ENCODE assay signal across 9 cellular contexts in genomic region chr10:103666109-103666508, GRCh38.
DNase-seq lines count a peak whose midpoint lies in the region; ATAC-seq and TF ChIP-seq lines count a peak whose summit lies in the region.
"Had no signal": no experiment of that assay in that cellular context is flagged by ENCODE, and none has a peak within 500 bp of the region (broad histone marks: within the 10 kb centered on the region; RNA-seq: fewer than 3 reads in every experiment).

No MANE protein-coding gene starts in this region.

- H3K27ac Mint-ChIP-seq in activated CD4-positive, alpha-beta T cell treated with anti-CD3 and anti-CD28 coated beads, Interleukin-2, amount 10 ng/mL, durations not matched to agents 24 days and 14 days, result no peak overlapping the region

- DNase-seq in BE2C (peak; percentile 47), GM13976 (ENCODE audit: low spot score) (no peak), activated gamma-delta T cell treated with Interleukin-2 at 50 U/mL for 16 hours (no peak)
- no peak for DNase-seq in central memory CD4-positive, alpha-beta T cell
- DNase-seq in activated T-cell treated with anti-CD3 and anti-CD28 coated beads, Interleukin-2, amount 50 U/mL, for 4 hours, result no peak
- DNase-seq in activated CD4-positive, alpha-beta T cell treated with anti-CD3 and anti-CD28 coated beads, Interleukin-2, amount 10 ng/mL, durations not matched to agents 24 days and 14 days, result no peak
- DNase-seq: immature natural killer cell had no signal

- H3K27me3 ChIP-seq in BE2C (no peaks in the 10 kb centered on the region), liver (ENCODE audit: control insufficient read depth in 4 of 4, insufficient read depth in 4 of 4, low read length in 3 of 4) (no peaks in the 10 kb centered on the region)

- ATAC-seq in activated T-cell treated with anti-CD3 and anti-CD28 coated beads, Interleukin-2, amount 50 U/mL, for 4 hours, result no peak

- intact Hi-C loops in activated CD4-positive, alpha-beta T cell treated with anti-CD3 and anti-CD28 coated beads, Interleukin-2, amount 10 ng/mL, durations not matched to agents 24 days and 14 days (cut with micrococcal nuclease), result no loop called here

- TF ChIP-seq CTCF in BE2C (IDR thresholded peaks at IDR 0.05; ENCODE audit: low read depth, low read length) (peak; percentile 66), GM13976 (IDR thresholded peaks at IDR 0.05; ENCODE audit: borderline replicate concordance, control extremely low read depth, extremely low read depth, insufficient read depth, missing control alignments) (peak; percentile 9), WI38 (IDR thresholded peaks at IDR 0.05; ENCODE audit: low read depth, low read length) (peak; percentile 50), liver (IDR thresholded peaks at IDR 0.05; ENCODE audit: low read depth, low read length, missing input control) (peak; percentile 39)

- in situ Hi-C loops in GM13976 (cut with MboI; ENCODE audit: low sequenced_read_pairs, unreplicated experiment), result no loop called here

- H3K27ac ChIP-seq in liver (ENCODE audit: low read depth in 1 of 2, low read length in 2 of 2), result no peak overlapping the region

- H3K36me3 ChIP-seq in BE2C, result no peaks in the 10 kb centered on the region; the same call in 1 of the 2 replicates
- no peaks in the 10 kb centered on the region for H3K36me3 ChIP-seq in liver (ENCODE audit: control insufficient read depth in 4 of 4, insufficient read depth in 3 of 4, low read depth in 1 of 4, low read length in 3 of 4)

- H3K4me3 ChIP-seq in BE2C (ENCODE audit: low read depth, low read length) (no peak overlapping the region), WI38 (ENCODE audit: low read depth, low read length) (no peak overlapping the region), liver (ENCODE audit: low read depth in 1 of 3, low read length in 3 of 3) (no peak overlapping the region)

- H3K4me1 ChIP-seq in BE2C, result peaks cover 10% of the 10 kb centered on the region; the same call in 1 of the 2 replicates
- peaks cover 7 to 47% (median 31%) of the 10 kb centered on the region in 4 donors for H3K4me1 ChIP-seq in liver (ENCODE audit: control insufficient read depth in 4 of 4, insufficient read depth in 4 of 4, low read length in 3 of 4)

- H3K9me3 ChIP-seq in BE2C (no peaks in the 10 kb centered on the region), liver (ENCODE audit: control insufficient read depth in 4 of 4, low read length in 3 of 4) (no peaks in the 10 kb centered on the region)

- no peaks in the 10 kb centered on the region for H3K27me3 Mint-ChIP-seq in activated T-cell treated with anti-CD3 and anti-CD28 coated beads, Interleukin-2, amount 50 U/mL, for 4 hours (ENCODE audit: low read depth)
- H3K27me3 Mint-ChIP-seq in activated CD4-positive, alpha-beta T cell treated with anti-CD3 and anti-CD28 coated beads, Interleukin-2, amount 10 ng/mL, durations not matched to agents 24 days and 14 days, result no peaks in the 10 kb centered on the region

- H3K4me3 Mint-ChIP-seq in activated T-cell treated with anti-CD3 and anti-CD28 coated beads, Interleukin-2, amount 50 U/mL, for 4 hours, result no peak overlapping the region
- no peak overlapping the region for H3K4me3 Mint-ChIP-seq in activated CD4-positive, alpha-beta T cell treated with anti-CD3 and anti-CD28 coated beads, Interleukin-2, amount 10 ng/mL, durations not matched to agents 24 days and 14 days
- H3K4me3 Mint-ChIP-seq: immature natural killer cell had no signal

- H3K4me1 Mint-ChIP-seq in activated T-cell treated with anti-CD3 and anti-CD28 coated beads, Interleukin-2, amount 50 U/mL, for 4 hours (ENCODE audit: low read depth), result peaks cover 25% of the 10 kb centered on the region
- peaks cover 14% of the 10 kb centered on the region for H3K4me1 Mint-ChIP-seq in activated CD4-positive, alpha-beta T cell treated with anti-CD3 and anti-CD28 coated beads, Interleukin-2, amount 10 ng/mL, durations not matched to agents 24 days and 14 days

- peaks cover 2% of the 10 kb centered on the region for H3K36me3 Mint-ChIP-seq in activated T-cell treated with anti-CD3 and anti-CD28 coated beads, Interleukin-2, amount 50 U/mL, for 4 hours (ENCODE audit: insufficient read depth)
- peaks cover 3% of the 10 kb centered on the region for H3K36me3 Mint-ChIP-seq in activated CD4-positive, alpha-beta T cell treated with anti-CD3 and anti-CD28 coated beads, Interleukin-2, amount 10 ng/mL, durations not matched to agents 24 days and 14 days (ENCODE audit: low read depth)
- H3K36me3 Mint-ChIP-seq: immature natural killer cell had no signal

- WGBS in liver, result 96% methylated on average over 5 of the region's 5 CpGs

- no peaks in the 10 kb centered on the region for H3K9me3 Mint-ChIP-seq in activated T-cell treated with anti-CD3 and anti-CD28 coated beads, Interleukin-2, amount 50 U/mL, for 4 hours
- H3K9me3 Mint-ChIP-seq in activated CD4-positive, alpha-beta T cell treated with anti-CD3 and anti-CD28 coated beads, Interleukin-2, amount 10 ng/mL, durations not matched to agents 24 days and 14 days, result no peaks in the 10 kb centered on the region

- peak; percentile 53 to 73 for TF ChIP-seq RAD21 in liver (IDR thresholded peaks at IDR 0.05)

- no peak overlapping the region for H3K9ac ChIP-seq in liver (ENCODE audit: low read depth in 1 of 2, low read length in 2 of 2)

TF ChIP-seq in liver, 16 proteins besides CTCF, POLR2A, EP300 and RAD21:
- no peak for TF ChIP-seq GABPA (IDR thresholded peaks at IDR 0.05 in 1 of 2, conservative IDR thresholded peaks at IDR 0.05 in 1 of 2)
- TF ChIP-seq ATF3 (IDR thresholded peaks at IDR 0.05), result no peak

Comparison
In these comparisons a context has a peak if more than half of its experiments do, and no peak if none do; other contexts are left out.
1. CTCF ChIP-seq: peak in every context shown above with its lines; median percentile 66 in BE2C; 50 in WI38; 39 in liver; 9 in GM13976.